ENCODE assay signal across 28 cellular contexts in the genomic region with DNA sequence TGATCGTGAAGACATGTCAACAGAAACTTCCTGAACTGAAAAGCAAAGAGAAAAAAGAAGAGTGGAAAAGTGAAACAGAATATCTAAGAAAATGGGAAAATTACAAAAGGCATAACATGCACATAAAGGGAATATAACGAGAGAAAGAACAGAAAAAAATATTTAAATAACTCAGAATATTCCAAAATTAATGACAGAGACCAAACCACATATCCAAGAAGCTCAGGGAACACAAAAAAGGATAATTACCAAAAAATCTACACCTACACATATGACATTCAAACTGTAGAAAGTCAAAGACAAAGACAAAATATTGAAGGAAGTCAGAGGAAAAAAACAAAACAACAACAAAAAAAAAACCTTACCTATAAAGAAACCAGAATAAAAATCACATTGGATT.
"Had no signal": no experiment of that assay in that cellular context is flagged by ENCODE, and none has a peak within 500 bp of the region (broad histone marks: within the 10 kb centered on the region; RNA-seq: fewer than 3 reads in every experiment).

No MANE protein-coding gene starts in this region.

- H3K36me3 Mint-ChIP-seq: stimulated activated effector memory CD8-positive, alpha-beta T cell treated with anti-CD3 and anti-CD28 coated beads, Interleukin-12 subunit alpha, Interleukin-12 subunit beta, amount 100 ng/mL, for 72 hours; stimulated activated naive B cell treated with anti-CD40 and anti-IgM and Interleukin-4, amounts not matched to agents 10 μg/mL and 1 μg/mL and 100 μg/mL, for 72 hours; type B pancreatic cell had no signal

- H3K9me3 Mint-ChIP-seq: stimulated activated effector memory CD8-positive, alpha-beta T cell treated with anti-CD3 and anti-CD28 coated beads, Interleukin-12 subunit alpha, Interleukin-12 subunit beta, amount 100 ng/mL, for 72 hours; type B pancreatic cell had no signal

- H3K4me1 Mint-ChIP-seq: stimulated activated effector memory CD8-positive, alpha-beta T cell treated with anti-CD3 and anti-CD28 coated beads, Interleukin-12 subunit alpha, Interleukin-12 subunit beta, amount 100 ng/mL, for 72 hours; stimulated activated memory B cell treated with anti-CD40 and anti-IgM and Interleukin-4, amounts not matched to agents 10 μg/mL and 1 μg/mL and 100 μg/mL, for 72 hours; stimulated activated naive B cell treated with anti-CD40 and anti-IgM and Interleukin-4, amounts not matched to agents 10 μg/mL and 1 μg/mL and 100 μg/mL, for 72 hours; stimulated activated naive CD8-positive, alpha-beta T cell treated with anti-CD3 and anti-CD28 coated beads, Interleukin-15, amount 100 ng/mL, for 72 hours had no signal

- H3K27ac Mint-ChIP-seq: stimulated activated effector memory CD8-positive, alpha-beta T cell treated with anti-CD3 and anti-CD28 coated beads, Interleukin-12 subunit alpha, Interleukin-12 subunit beta, amount 100 ng/mL, for 72 hours; stimulated activated memory B cell treated with anti-CD40 and anti-IgM and Interleukin-4, amounts not matched to agents 10 μg/mL and 1 μg/mL and 100 μg/mL, for 72 hours; stimulated activated naive B cell treated with anti-CD40 and anti-IgM and Interleukin-4, amounts not matched to agents 10 μg/mL and 1 μg/mL and 100 μg/mL, for 72 hours; stimulated activated naive CD8-positive, alpha-beta T cell treated with anti-CD3 and anti-CD28 coated beads, Interleukin-15, amount 100 ng/mL, for 72 hours; stimulated activated naive CD8-positive, alpha-beta T cell treated with anti-CD3 and anti-CD28 coated beads, Interleukin-15, Interleukin-2, amounts not matched to agents 100 ng/mL and 50 ng/mL, for 24 hours; type B pancreatic cell had no signal

- H3K27ac ChIP-seq: stomach, suprapubic skin, testis, thoracic aorta, thyroid gland, tibial artery, tibial nerve, transverse colon, upper lobe of left lung, upper lobe of right lung, uterus, vagina had no signal

- H3K4me3 ChIP-seq: stomach, suprapubic skin, testis, thoracic aorta, thyroid gland, tibial artery, tibial nerve, transverse colon, upper lobe of left lung, upper lobe of right lung, uterus, vagina had no signal

- DNase-seq: stimulated activated CD4-positive, alpha-beta T cell treated with anti-CD3 and anti-CD28 coated beads, Interleukin-2, amount 100 ng/mL, for 48 hours; stimulated activated CD4-positive, alpha-beta T cell treated with anti-CD3 and anti-CD28 coated beads, Interleukin-4, amount 100 ng/mL, for 1 hour; stimulated activated CD4-positive, alpha-beta T cell treated with anti-CD3 and anti-CD28 coated beads, Interleukin-4, amount 100 ng/mL, for 24 hours; stimulated activated CD4-positive, alpha-beta T cell treated with anti-CD3 and anti-CD28 coated beads, Interleukin-4, amount 100 ng/mL, for 4 hours; stimulated activated CD8-positive, alpha-beta memory T cell treated with anti-CD3 and anti-CD28 coated beads, Interleukin-4, amount 100 ng/mL, for 48 hours; stimulated activated naive B cell treated with anti-CD40 and anti-IgM and Interleukin-4, amounts not matched to agents 10 μg/mL and 1 μg/mL and 100 μg/mL, for 72 hours; stimulated activated naive CD4-positive, alpha-beta T cell; stimulated activated naive CD4-positive, alpha-beta T cell treated with Interleukin-2 at 50 U/mL for 16 hours; stimulated activated naive CD8-positive, alpha-beta T cell treated with anti-CD3 and anti-CD28 coated beads, Interleukin-15, amount 100 ng/mL, for 72 hours; stimulated activated naive CD8-positive, alpha-beta T cell treated with anti-CD3 and anti-CD28 coated beads, Interleukin-15, Interleukin-2, amounts not matched to agents 100 U/mL and 50 U/mL, for 24 hours; stomach; substantia nigra; testis; thyroid gland; tibial artery; transverse colon; trophoblast cell; upper lobe of left lung; upper lobe of right lung; uterus had no signal

- H3K36me3 ChIP-seq: stomach, suprapubic skin, thoracic aorta, thyroid gland, tibial artery, tibial nerve, transverse colon, upper lobe of left lung, upper lobe of right lung, uterus, vagina had no signal

- H3K9me3 ChIP-seq: stomach, suprapubic skin, testis, thoracic aorta, thyroid gland, tibial artery, tibial nerve, transverse colon, upper lobe of left lung, upper lobe of right lung, uterus, vagina had no signal

- H3K4me3 Mint-ChIP-seq: stimulated activated effector memory CD8-positive, alpha-beta T cell treated with anti-CD3 and anti-CD28 coated beads, Interleukin-12 subunit alpha, Interleukin-12 subunit beta, amount 100 ng/mL, for 72 hours; stimulated activated memory B cell treated with anti-CD40 and anti-IgM and Interleukin-4, amounts not matched to agents 10 μg/mL and 1 μg/mL and 100 μg/mL, for 72 hours; stimulated activated naive B cell treated with anti-CD40 and anti-IgM and Interleukin-4, amounts not matched to agents 10 μg/mL and 1 μg/mL and 100 μg/mL, for 72 hours; stimulated activated naive CD8-positive, alpha-beta T cell treated with anti-CD3 and anti-CD28 coated beads, Interleukin-15, amount 100 ng/mL, for 72 hours; stimulated activated naive CD8-positive, alpha-beta T cell treated with anti-CD3 and anti-CD28 coated beads, Interleukin-15, Interleukin-2, amounts not matched to agents 100 ng/mL and 50 ng/mL, for 24 hours; type B pancreatic cell had no signal

- H3K4me1 ChIP-seq: stomach, suprapubic skin, testis, thyroid gland, tibial artery, tibial nerve, transverse colon, upper lobe of left lung, upper lobe of right lung, uterus, vagina had no signal

- H3K27me3 ChIP-seq: testis, thyroid gland, tibial artery, tibial nerve, upper lobe of left lung, upper lobe of right lung, vagina had no signal
